Comparison of ENCODE assay signal across 11 cellular contexts in genomic region chr11:31233425-31233824, GRCh38.
A peak's percentile ranks its signal among the peaks of the same experiment; 100 is the strongest.
DNase-seq lines count a peak whose midpoint lies in the region; ATAC-seq and TF ChIP-seq lines count a peak whose summit lies in the region.
"Had no signal": no experiment of that assay in that cellular context is flagged by ENCODE, and none has a peak within 500 bp of the region (broad histone marks: within the 10 kb centered on the region; RNA-seq: fewer than 3 reads in every experiment).

No MANE protein-coding gene starts in this region.

- H3K4me1 ChIP-seq in H9 (ENCODE audit: insufficient read depth, low read length) (no peaks in the 10 kb centered on the region; the same call in 1 of the 2 replicates), Panc1 (ENCODE audit: control insufficient read depth, insufficient read depth, low read length) (no peaks in the 10 kb centered on the region), ascending aorta (no peaks in the 10 kb centered on the region)

- H3T11ph ChIP-seq in H9 (ENCODE audit: low read length), result no peak overlapping the region

- no peak overlapping the region for H3K27ac Mint-ChIP-seq in H9
- H3K27ac Mint-ChIP-seq: activated B cell treated with CpG ODN at 0.5 μM for 24 hours had no signal

- H4K91ac ChIP-seq in H9 (ENCODE audit: insufficient read length, low read depth, low read length), result no peak overlapping the region

- no peaks in the 10 kb centered on the region for H3K27me3 Mint-ChIP-seq in H9 (ENCODE audit: low read depth)
- H3K27me3 Mint-ChIP-seq: activated B cell treated with CpG ODN at 0.5 μM for 24 hours had no signal

- H2AFZ ChIP-seq in H9 (ENCODE audit: low read length), result no peak overlapping the region

- H3K9me3 Mint-ChIP-seq in H9, result no peaks in the 10 kb centered on the region
- H3K9me3 Mint-ChIP-seq: activated B cell treated with CpG ODN at 0.5 μM for 24 hours had no signal

- H3K9me3 ChIP-seq in H9 (ENCODE audit: control insufficient read depth, low read depth, low read length), result no peaks in the 10 kb centered on the region
- no peaks in the 10 kb centered on the region for H3K9me3 ChIP-seq in Panc1 (ENCODE audit: control insufficient read depth, insufficient read depth, low read depth, low read length)
- no peaks in the 10 kb centered on the region for H3K9me3 ChIP-seq in ascending aorta

- no peaks in the 10 kb centered on the region for H3K23me2 ChIP-seq in H9 (ENCODE audit: insufficient read length, low read depth, low read length, poor library complexity, severe bottlenecking)

- no peak overlapping the region for H3K4me3 Mint-ChIP-seq in H9
- H3K4me3 Mint-ChIP-seq: activated B cell treated with CpG ODN at 0.5 μM for 24 hours had no signal

- no peaks in the 10 kb centered on the region for H3K36me3 Mint-ChIP-seq in H9 (ENCODE audit: insufficient read depth in 1 of 3, low read depth in 3 of 3)

- POLR2A ChIA-PET in Panc1 (lab: Charles Lee), result no interaction called here

- no peak overlapping the region for H3K14ac ChIP-seq in H9 (ENCODE audit: insufficient read depth, low read length)

- no peak overlapping the region for H3K4me2 ChIP-seq in H9 (ENCODE audit: insufficient read depth, insufficient read length, low read length)

- intact Hi-C loops in Panc1 (cut with micrococcal nuclease; ENCODE audit: unreplicated experiment) (loop anchor here (1.0 kb wide), 2 partner anchors 126 to 273 kb away; no protein-coding TSS in a partner anchor), ascending aorta (cut with DNase I) (no loop called here)

- H3K27ac ChIP-seq in H9 (ENCODE audit: insufficient read length, low read depth, low read length) (no peak overlapping the region), Panc1 (ENCODE audit: low read length) (no peak overlapping the region), ascending aorta (no peak overlapping the region)

- no peak overlapping the region for H4K5ac ChIP-seq in H9 (ENCODE audit: insufficient read length, low read depth, low read length)

- no peak overlapping the region for H2BK12ac ChIP-seq in H9 (ENCODE audit: insufficient read length, low read depth, low read length)

- ATAC-seq in Panc1, result peak; percentile 72; the same call in 1 of the 2 replicates

- peaks cover 16 to 20% of the 10 kb centered on the region in 2 experiments for H3K4me1 Mint-ChIP-seq in H9
- H3K4me1 Mint-ChIP-seq: activated B cell treated with CpG ODN at 0.5 μM for 24 hours had no signal

- no peak overlapping the region for H3K56ac ChIP-seq in H9 (ENCODE audit: insufficient read length, low read depth, low read length)

- peak; percentile 92 for DNase-seq in DMS114 treated with DMSO at 0.1 percent for 48 hours (lab: John Stamatoyannopoulos, UW; ENCODE audit: unreplicated experiment)
- no peak for DNase-seq in H9
- DNase-seq in Panc1 (ENCODE audit: low read depth, low spot score), result no peak
- DNase-seq in iris pigment epithelial cell (ENCODE audit: low read depth), result peak; percentile 2
- no peak for DNase-seq in ascending aorta (ENCODE audit: low spot score in 2 of 2)
- no peak for DNase-seq in nucleus accumbens (lab: John Stamatoyannopoulos, UW)
- DNase-seq in NCI-H2196 treated with DMSO at 0.1 percent for 48 hours (lab: John Stamatoyannopoulos, UW; ENCODE audit: unreplicated experiment), result no peak
- no peak for DNase-seq in NCI-H345 treated with DMSO at 0.1 percent for 48 hours (lab: John Stamatoyannopoulos, UW; ENCODE audit: unreplicated experiment)
- DNase-seq: activated B cell treated with CpG ODN at 0.5 μM for 24 hours; activated naive CD4-positive, alpha-beta T cell; DMS153 had no signal

- H2BK5ac ChIP-seq in H9 (ENCODE audit: insufficient read length, low read length), result no peak overlapping the region

- BruUV-seq in Panc1 (replicated peaks; lab: Mats Ljungman, UMichigan), result no TSS peak

- H3K79me1 ChIP-seq in H9 (ENCODE audit: insufficient read depth, low read depth, low read length, poor library complexity, severe bottlenecking), result no peaks in the 10 kb centered on the region

- H2BK20ac ChIP-seq in H9 (ENCODE audit: low read depth, low read length, poor library complexity, severe bottlenecking), result no peak overlapping the region

- no peak overlapping the region for H3K4ac ChIP-seq in H9 (ENCODE audit: low read depth, low read length)

- H3K36me3 ChIP-seq in Panc1 (ENCODE audit: control insufficient read depth, insufficient read depth, low read length) (no peaks in the 10 kb centered on the region), ascending aorta (no peaks in the 10 kb centered on the region)

- in situ Hi-C loops in Panc1 (cut with HindIII; ENCODE audit: low pct_unique_long_range_greater_than_20kb, low sequenced_read_pairs), result no loop called here

- TF ChIP-seq CTCF in H9 (conservative IDR thresholded peaks at IDR 0.05), result peak; percentile 65
- peak; percentile 36; the same call in 1 of the 2 replicates for TF ChIP-seq CTCF in Panc1 (IDR thresholded peaks at IDR 0.05)
- TF ChIP-seq CTCF in ascending aorta (IDR thresholded peaks at IDR 0.05), result no peak

- no peak overlapping the region for H2AK5ac ChIP-seq in H9 (ENCODE audit: insufficient read length, low read length)

- H3K23ac ChIP-seq in H9 (ENCODE audit: insufficient read length, low read depth, low read length), result no peak overlapping the region

- H3K18ac ChIP-seq in H9 (ENCODE audit: insufficient read length, low read depth, low read length), result no peak overlapping the region

- CTCF ChIA-PET in Panc1 (lab: Charles Lee), result interaction anchor here (1.8 kb wide), 1 partner anchor 126 kb away, joined by 9 read pairs; no protein-coding TSS in a partner anchor

- H2BK15ac ChIP-seq in H9 (ENCODE audit: low read depth, low read length), result no peak overlapping the region

- H3K27me3 ChIP-seq in H9 (ENCODE audit: insufficient read depth, low read length) (no peaks in the 10 kb centered on the region), Panc1 (ENCODE audit: control insufficient read depth, insufficient read depth, low read length) (no peaks in the 10 kb centered on the region), ascending aorta (no peaks in the 10 kb centered on the region)

- H4K20me1 ChIP-seq in H9 (ENCODE audit: control insufficient read depth, insufficient read depth, insufficient read length), result no peaks in the 10 kb centered on the region

- H4K8ac ChIP-seq in H9 (replicated peaks; ENCODE audit: insufficient read length, low read depth, low read length), result no peak overlapping the region

- no peak overlapping the region for H3K4me3 ChIP-seq in Panc1 (ENCODE audit: low read depth in 2 of 2, low read length in 2 of 2)
- no peak overlapping the region for H3K4me3 ChIP-seq in ascending aorta

- H2BK120ac ChIP-seq in H9 (ENCODE audit: low read depth, low read length, poor library complexity, severe bottlenecking), result no peak overlapping the region

- no peak overlapping the region for H3K9ac ChIP-seq in H9 (ENCODE audit: extremely low read depth, insufficient read length, low read length)

- no peaks in the 10 kb centered on the region for H3K79me2 ChIP-seq in H9 (ENCODE audit: insufficient read depth, low read length)

Comparison
In these comparisons a context has a peak if more than half of its experiments do, and no peak if none do; other contexts are left out.
1. DNase-seq: peak in DMS114 treated with DMSO at 0.1 percent for 48 hours (single experiment) and iris pigment epithelial cell (single experiment); none in H9 (single experiment), Panc1 (single experiment), ascending aorta (0 of 2), nucleus accumbens (0 of 56), NCI-H2196 treated with DMSO at 0.1 percent for 48 hours (single experiment) and NCI-H345 treated with DMSO at 0.1 percent for 48 hours (single experiment).
2. CTCF ChIP-seq: peak in H9 (single experiment) and Panc1 (single experiment); none in ascending aorta (0 of 3).